8 cellular contexts compared by ENCODE assay signal in the genomic region with DNA sequence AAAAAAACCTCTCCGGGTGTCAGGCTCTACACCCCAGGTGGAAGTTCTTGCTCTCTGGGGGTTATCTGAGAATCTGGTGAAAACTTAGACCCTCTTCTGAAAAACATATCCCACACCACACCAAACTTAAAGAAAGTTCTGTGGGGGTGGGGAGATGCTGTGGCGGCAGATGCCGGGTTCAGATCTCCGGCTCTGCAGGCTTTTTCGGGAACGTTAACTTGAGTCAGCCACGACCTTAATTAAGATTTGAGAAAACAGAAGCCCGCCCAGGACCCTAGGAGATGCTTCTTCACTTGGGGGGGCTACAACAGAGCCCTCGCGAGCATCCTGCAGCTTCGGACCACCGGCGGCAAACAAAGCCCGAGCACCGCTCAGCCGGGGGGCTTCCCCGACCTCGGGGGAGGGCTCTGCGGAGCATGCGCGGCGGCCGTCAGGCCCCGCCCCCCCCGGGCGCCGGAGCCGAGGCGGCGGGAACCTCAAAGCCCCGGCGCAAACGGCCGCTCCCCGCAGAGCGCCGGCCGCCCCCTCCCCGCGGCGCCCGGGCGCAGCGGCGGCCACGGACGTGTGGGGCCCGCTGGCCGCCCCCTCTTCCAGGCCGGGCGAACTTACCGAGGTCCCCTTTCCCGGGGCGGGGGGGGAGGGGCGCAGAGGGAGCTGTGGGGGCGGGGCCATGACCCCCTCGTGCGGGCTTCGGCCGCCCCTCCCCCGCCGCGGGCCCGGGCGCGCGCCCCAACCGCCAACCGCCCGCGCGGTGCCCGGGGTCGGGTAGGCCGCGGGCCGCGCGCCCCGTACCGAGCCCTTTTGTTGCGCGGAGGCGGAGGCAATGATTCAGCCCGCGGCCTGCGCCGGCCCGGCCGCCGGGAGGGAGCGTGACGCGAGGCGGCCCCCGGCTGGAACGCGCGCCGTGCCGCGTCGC. TPM values are rescaled to one million over a fixed set of nuclear protein-coding genes. Genes with fewer than 3 reads are reported as not detected.
DNase-seq lines count a peak whose midpoint lies in the region; FAIRE-seq and TF ChIP-seq lines count a peak whose summit lies in the region.

No MANE protein-coding gene starts in this region.

- no peak overlapping the region for H3K4ac ChIP-seq in H1 (replicated peaks; ENCODE audit: insufficient read length, low read depth, low read length)

- peaks cover 35 to 68% of the 10 kb centered on the region in 2 experiments for H3K79me2 ChIP-seq in H1 (ENCODE audit: control insufficient read depth in 1 of 2, insufficient read depth in 2 of 2, low read length in 2 of 2)

- H2AK5ac ChIP-seq in H1 (ENCODE audit: low read depth, low read length): 0 out of 2 replicates have a peak overlapping the region, but pooled peaks have one; percentile 7

- H2BK20ac ChIP-seq in H1 (ENCODE audit: low read length): no peak overlapping the region

- peaks cover 23% of the 10 kb centered on the region for H3K23me2 ChIP-seq in H1 (ENCODE audit: low read depth, low read length)

- no peak for TF ChIP-seq EP300 in H1 (IDR thresholded peaks at IDR 0.05; ENCODE audit: borderline replicate concordance in 1 of 2, low read depth in 2 of 2, low read length in 2 of 2)

- 3% methylated on average over 24 of the region's 103 CpGs; no CpG with 5 or more reads in 1 of the 2 experiments for WGBS in H1 (ENCODE audit: extremely low coverage in 1 of 2, insufficient coverage in 1 of 2, insufficient read length in 1 of 2, insufficient replicate concordance in 2 of 2, low coverage in 1 of 2, low lambda C conversion rate in 2 of 2, missing lambda C conversion rate in 1 of 2), 2 experiments

- H3K14ac ChIP-seq in H1 (ENCODE audit: insufficient read length): no peak overlapping the region

- H3K23ac ChIP-seq in H1 (ENCODE audit: insufficient read length): no peak overlapping the region

- POLR2A ChIA-PET in H1 (lab: Charles Lee; ENCODE audit: partially characterized antibody): interaction anchor here (0.8 to 12.4 kb wide), 24 partner anchors 8 to 197 kb away, joined by 3 to 155 read pairs (median 6); no protein-coding TSS in a partner anchor

- peak overlapping the region; percentile 83 to 98 (median 90) for H3K4me3 ChIP-seq in H1 (ENCODE audit: extremely low read depth in 1 of 4, insufficient read depth in 2 of 4, low read depth in 3 of 4, low read length in 4 of 4)

- peak overlapping the region; percentile 86 for H3K56ac ChIP-seq in H1 (replicated peaks; ENCODE audit: insufficient read length, low read depth, low read length)

- no peak overlapping the region for H2BK15ac ChIP-seq in H1 (ENCODE audit: low read length)

- peak overlapping the region; percentile 87 to 93 for H3K4me2 ChIP-seq in H1 (ENCODE audit: insufficient read depth in 1 of 2, low read depth in 2 of 2, low read length in 2 of 2)

- peak overlapping the region; percentile 81 for H2BK5ac ChIP-seq in H1 (ENCODE audit: low read depth, low read length)

- no peak overlapping the region for H2BK12ac ChIP-seq in H1 (ENCODE audit: low read depth, low read length)

- FAIRE-seq in H54 (lab: Jason Lieb, UNC): no peak
- FAIRE-seq in H1 (lab: Jason Lieb, UNC): no peak

- no peak overlapping the region for H4K91ac ChIP-seq in H1 (replicated peaks; ENCODE audit: insufficient read length, low read length)

- DNase-seq in G401 (ENCODE audit: low spot score) (peak; percentile 41), H54 (ENCODE audit: insufficient read length, low spot score) (no peak), NCI-H1092 treated with DMSO at 0.1 percent for 48 hours (lab: John Stamatoyannopoulos, UW) (peak; percentile 59), H1 (ENCODE audit: low read depth in 1 of 2, low spot score in 2 of 2) (peak in 1 of 2 experiments; percentile 70), midbrain (lab: John Stamatoyannopoulos, UW) (peak; percentile 64), cortex of kidney (lab: John Stamatoyannopoulos, UW) (no peak)
- DNase-seq in activated CD8-positive, alpha-beta memory T cell treated with anti-CD3 and anti-CD28 coated beads for 24 hours: peak; percentile 87
- DNase-seq in stimulated activated CD8-positive, alpha-beta memory T cell treated with anti-CD3 and anti-CD28 coated beads, Interleukin-4, amount 100 ng/mL, for 48 hours: peak; percentile 68

- TF ChIP-seq CTCF in H1 (IDR thresholded peaks at IDR 0.05; ENCODE audit: control extremely low read depth in 1 of 3, insufficient read depth in 1 of 3, low read depth in 1 of 3, low read length in 3 of 3): no peak

- H4K5ac ChIP-seq in H1 (ENCODE audit: insufficient read length, low read depth, low read length): peak overlapping the region; percentile 59

- peak; percentile 10; the same call in 1 of the 2 replicates for TF ChIP-seq POLR2A in H54 (IDR thresholded peaks at IDR 0.05; ENCODE audit: low read depth, low read length)
- TF ChIP-seq POLR2A in H1 (IDR thresholded peaks at IDR 0.05; ENCODE audit: control extremely low read depth in 1 of 2, low read depth in 2 of 2, low read length in 2 of 2): peak in 1 of 2 experiments; percentile 71; a peak in 2 of 3 replicates

- peaks cover 13% of the 10 kb centered on the region for H3K79me1 ChIP-seq in H1 (ENCODE audit: low read depth, low read length)

- peaks cover 0 to 6% (median 4%) of the 10 kb centered on the region in 4 experiments; a peak in 4 of 7 replicates for H3K27me3 ChIP-seq in H1 (replicated peaks in 1 of 4; ENCODE audit: control insufficient read depth in 3 of 4, extremely low read depth in 1 of 4, insufficient read depth in 3 of 4, low read length in 3 of 4)

- in situ Hi-C loops in G401 (cut with HindIII; ENCODE audit: low sequenced_read_pairs): no loop called here

- no peak overlapping the region for H2AFZ ChIP-seq in H1 (ENCODE audit: low read length)

- no peak overlapping the region for H2BK120ac ChIP-seq in H1 (replicated peaks; ENCODE audit: low read depth, low read length)

- no peak for TF ChIP-seq RAD21 in H1 (IDR thresholded peaks at IDR 0.05 in 1 of 2, conservative IDR thresholded peaks at IDR 0.05 in 1 of 2; ENCODE audit: low read depth in 2 of 2, low read length in 2 of 2)

- peaks cover 8 to 23% of the 10 kb centered on the region in 2 experiments for H4K20me1 ChIP-seq in H1 (replicated peaks in 1 of 2; ENCODE audit: control insufficient read depth in 1 of 2, insufficient read depth in 2 of 2, low read length in 2 of 2)

- peak overlapping the region; percentile 86 for H3K18ac ChIP-seq in H1 (ENCODE audit: extremely low read depth, low read length)

- peak overlapping the region; percentile 91 to 100 (median 94) for H3K9ac ChIP-seq in H1 (replicated peaks in 1 of 4; ENCODE audit: extremely low read depth in 1 of 4, low read depth in 3 of 4, low read length in 3 of 4)

- peaks cover 0 to 54% (median 12%) of the 10 kb centered on the region in 4 experiments; a peak in 7 of 8 replicates for H3K36me3 ChIP-seq in H1 (ENCODE audit: control insufficient read depth in 2 of 4, insufficient read depth in 4 of 4, low read length in 3 of 4)

- peak overlapping the region; percentile 93; the same call in 1 of the 2 replicates for H4K8ac ChIP-seq in H1 (ENCODE audit: extremely low read depth, insufficient read depth, low read length)

- peaks cover 34 to 56% (median 49%) of the 10 kb centered on the region in 4 experiments for H3K4me1 ChIP-seq in H1 (replicated peaks in 1 of 4; ENCODE audit: control insufficient read depth in 3 of 4, insufficient read depth in 4 of 4, low read length in 3 of 4)

- CTCF ChIA-PET in H1 (lab: Charles Lee; ENCODE audit: partially characterized antibody): interaction anchor here (0.6 to 1.7 kb wide), 4 partner anchors 34 to 169 kb away, joined by 3 to 4 read pairs (median 4); no protein-coding TSS in a partner anchor

- H3K27ac ChIP-seq in H1 (ENCODE audit: low read depth, low read length): peak overlapping the region; percentile 94

- H3K9me3 ChIP-seq in H1 (ENCODE audit: insufficient read depth in 2 of 2, low read depth in 1 of 2, low read length in 1 of 2): no peaks in the 10 kb centered on the region

TF ChIP-seq in H1, 55 proteins besides CTCF, POLR2A, EP300 and RAD21 (continues in another document):
- TF ChIP-seq MAFK (IDR thresholded peaks at IDR 0.05; ENCODE audit: low read depth, low read length): no peak
- TF ChIP-seq JUN (IDR thresholded peaks at IDR 0.05; ENCODE audit: low read depth, low read length): no peak
- no peak for TF ChIP-seq JUND (IDR thresholded peaks at IDR 0.05; ENCODE audit: low read length)
- 0 out of 2 replicates have a peak, but pooled peaks have one; percentile 27 for TF ChIP-seq POLR2AphosphoS5 (IDR thresholded peaks at IDR 0.05; ENCODE audit: low read depth, low read length)
- peak; percentile 32; the same call in 1 of the 2 replicates for TF ChIP-seq TAF1 (IDR thresholded peaks at IDR 0.05; ENCODE audit: low read depth, low read length)
- TF ChIP-seq EGR1 (IDR thresholded peaks at IDR 0.05; ENCODE audit: borderline replicate concordance, low read depth, low read length): 0 out of 2 replicates have a peak, but pooled peaks have one; percentile 11
- TF ChIP-seq, protein P1, sequence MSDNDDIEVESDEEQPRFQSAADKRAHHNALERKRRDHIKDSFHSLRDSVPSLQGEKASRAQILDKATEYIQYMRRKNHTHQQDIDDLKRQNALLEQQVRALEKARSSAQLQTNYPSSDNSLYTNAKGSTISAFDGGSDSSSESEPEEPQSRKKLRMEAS (IDR thresholded peaks at IDR 0.05): 0 out of 2 replicates have a peak, but pooled peaks have one; percentile 6
- 0 out of 2 replicates have a peak, but pooled peaks have one; percentile 7 for TF ChIP-seq CREB1 (IDR thresholded peaks at IDR 0.05)
- peak; percentile 52 for TF ChIP-seq TAF7 (optimal IDR thresholded peaks at IDR 0.05; ENCODE audit: borderline replicate concordance, low read depth, low read length)
- TF ChIP-seq CHD1 (IDR thresholded peaks at IDR 0.05; ENCODE audit: low read depth, low read length): no peak
- TF ChIP-seq EZH2 (IDR thresholded peaks at IDR 0.05; ENCODE audit: low read depth, low read length, severe bottlenecking): no peak
- TF ChIP-seq HDAC2 (IDR thresholded peaks at IDR 0.05; ENCODE audit: borderline replicate concordance in 1 of 2, low read depth in 2 of 2, low read length in 2 of 2): no peak
- TF ChIP-seq SAP30 (IDR thresholded peaks at IDR 0.05; ENCODE audit: insufficient read depth, insufficient replicate concordance, low read length): no peak
- no peak for TF ChIP-seq YY1 (IDR thresholded peaks at IDR 0.05; ENCODE audit: low read depth, low read length)
- no peak for TF ChIP-seq SP1 (IDR thresholded peaks at IDR 0.05; ENCODE audit: low read depth, low read length)

RNA-seq across cellular contexts. Expression of gene RCC2, which starts 2.0 kb away (rescaled TPM):
- total RNA-seq in G401 (2014; rRNA removed; shearing (Covaris generic)): 120 and 129 TPM in 2 replicates
- 454 and 455 TPM in 2 replicates for total RNA-seq in H1 (2021; fragmentation: NEBNext Ultra II Directional; extraction: Animal tissue kit (Norgen Biotek cat#: 25700))
- polyA plus RNA-seq in H1 (2011; rRNA removed): 229 and 389 TPM in 2 replicates
- polyA plus RNA-seq in H1 (2011; cell fraction: cytosol; rRNA removed): 208 TPM
- 390 TPM for polyA plus RNA-seq in H1 (2011; cell fraction: nucleus; rRNA removed)
- 308 to 381 TPM (median 333 TPM) in 4 replicates for polyA plus RNA-seq in H1 (2012, experiment 1 of 2)
- 197 TPM for polyA plus RNA-seq in H1 (2012, experiment 2 of 2)
- polyA plus RNA-seq in H1 (2013, experiment 1 of 2): 230 TPM
- polyA plus RNA-seq in H1 (2013, experiment 2 of 2): 221 TPM
- polyA minus RNA-seq in H1 (2011; rRNA and poly(A)+ RNA removed): 172 and 251 TPM in 2 replicates
- 193 TPM for polyA minus RNA-seq in H1 (2011; cell fraction: cytosol; rRNA and poly(A)+ RNA removed)
- 82.4 TPM for polyA minus RNA-seq in H1 (2011; cell fraction: nucleus; rRNA and poly(A)+ RNA removed)

Comparison
In these comparisons a context has a peak if more than half of its experiments do, and no peak if none do; other contexts are left out.
1. DNase-seq: peak in G401 (single experiment), NCI-H1092 treated with DMSO at 0.1 percent for 48 hours (single experiment), activated CD8-positive, alpha-beta memory T cell treated with anti-CD3 and anti-CD28 coated beads for 24 hours (single experiment), midbrain (single experiment) and stimulated activated CD8-positive, alpha-beta memory T cell treated with anti-CD3 and anti-CD28 coated beads, Interleukin-4, amount 100 ng/mL, for 48 hours (single experiment); none in H54 (single experiment) and cortex of kidney (single experiment).